In genomic region chr6:151191477-151191995, GRCh38 we compare ENCODE assay signal across 24 cellular contexts.
"Had no signal": no experiment of that assay in that cellular context is flagged by ENCODE, and none has a peak within 500 bp of the region (broad histone marks: within the 10 kb centered on the region; RNA-seq: fewer than 3 reads in every experiment).

No MANE protein-coding gene starts in this region.

- H3K9me3 ChIP-seq: ascending aorta, esophagus muscularis mucosa, left ventricle myocardium inferior, upper lobe of right lung had no signal

- H3K4me1 Mint-ChIP-seq: activated T-helper 17 cell treated with anti-CD3 and anti-CD28 coated beads, Interleukin-2, amount 50 U/mL, for 72 hours had no signal

- H3K79me2 ChIP-seq: hepatocyte, parathyroid adenoma had no signal

- H3K9ac ChIP-seq: parathyroid adenoma had no signal

- H3K27me3 ChIP-seq: ascending aorta, esophagus muscularis mucosa, hepatocyte, upper lobe of right lung had no signal

- H3K9me3 Mint-ChIP-seq: activated naive CD4-positive, alpha-beta T cell treated with anti-CD3 and anti-CD28 coated beads, Interleukin-2, amount 50 U/mL, for 72 hours; activated T-helper 17 cell treated with anti-CD3 and anti-CD28 coated beads, Interleukin-2, amount 50 U/mL, for 72 hours; natural killer cell treated with Interleukin-12 subunit alpha and Interleukin-12 subunit beta and Interleukin-15 and Interleukin-18, amount 100 ng/mL, for 72 hours; T-helper 2 cell treated with Interferon-gamma antibody and Interleukin-4, amounts not matched to agents 5 μg/mL and 100 μg/mL, for 36 hours had no signal

- H3K36me3 ChIP-seq: ascending aorta, esophagus muscularis mucosa, left ventricle myocardium inferior, upper lobe of right lung had no signal

- H3K4me3 Mint-ChIP-seq: activated T-helper 17 cell treated with anti-CD3 and anti-CD28 coated beads, Interleukin-2, amount 50 U/mL, for 72 hours; natural killer cell treated with Interleukin-12 subunit alpha and Interleukin-12 subunit beta and Interleukin-15 and Interleukin-18, amount 100 ng/mL, for 72 hours; T-helper 2 cell treated with Interferon-gamma antibody and Interleukin-4, amounts not matched to agents 5 μg/mL and 100 μg/mL, for 36 hours had no signal

- H3K36me3 Mint-ChIP-seq: activated naive CD4-positive, alpha-beta T cell treated with anti-CD3 and anti-CD28 coated beads, Interleukin-2, amount 50 U/mL, for 72 hours; natural killer cell treated with Interleukin-12 subunit alpha and Interleukin-12 subunit beta and Interleukin-15 and Interleukin-18, amount 100 ng/mL, for 72 hours had no signal

- H3K4me3 ChIP-seq: ascending aorta, esophagus muscularis mucosa, hepatocyte, left ventricle myocardium inferior, upper lobe of right lung had no signal

- H3K27ac ChIP-seq: ascending aorta, esophagus muscularis mucosa, hepatocyte, left ventricle myocardium inferior, parathyroid adenoma, upper lobe of right lung had no signal

- DNase-seq: activated CD4-positive, alpha-beta T cell treated with anti-CD3 and anti-CD28 coated beads for 1 hour; activated T-cell treated with anti-CD3 and anti-CD28 coated beads, Interleukin-2, amount 50 U/mL, for 1 hour; central memory CD4-positive, alpha-beta T cell; dermis blood vessel endothelial cell; effector memory CD4-positive, alpha-beta T cell; glutamatergic neuron; kidney glomerular epithelial cell; left ventricle myocardium inferior; mammary epithelial cell; midbrain; right cardiac atrium; stimulated activated CD4-positive, alpha-beta T cell treated with anti-CD3 and anti-CD28 coated beads, Interleukin-4, amount 100 ng/mL, for 24 hours; stimulated activated naive CD8-positive, alpha-beta T cell treated with anti-CD3 and anti-CD28 coated beads, Interleukin-15, Interleukin-2, amounts not matched to agents 100 U/mL and 50 U/mL, for 24 hours; upper lobe of right lung had no signal

- FAIRE-seq: frontal cortex, TTC549 had no signal

- H3K27ac Mint-ChIP-seq: activated naive CD4-positive, alpha-beta T cell treated with anti-CD3 and anti-CD28 coated beads, Interleukin-2, amount 50 U/mL, for 72 hours; activated T-helper 17 cell treated with anti-CD3 and anti-CD28 coated beads, Interleukin-2, amount 50 U/mL, for 72 hours; natural killer cell treated with Interleukin-12 subunit alpha and Interleukin-12 subunit beta and Interleukin-15 and Interleukin-18, amount 100 ng/mL, for 72 hours; T-helper 2 cell treated with Interferon-gamma antibody and Interleukin-4, amounts not matched to agents 5 μg/mL and 100 μg/mL, for 36 hours had no signal

- H2AFZ ChIP-seq: hepatocyte, parathyroid adenoma had no signal

- H3K4me2 ChIP-seq: hepatocyte had no signal

- H3K4me1 ChIP-seq: ascending aorta, esophagus muscularis mucosa, left ventricle myocardium inferior, parathyroid adenoma, upper lobe of right lung had no signal
